In the genomic region with DNA sequence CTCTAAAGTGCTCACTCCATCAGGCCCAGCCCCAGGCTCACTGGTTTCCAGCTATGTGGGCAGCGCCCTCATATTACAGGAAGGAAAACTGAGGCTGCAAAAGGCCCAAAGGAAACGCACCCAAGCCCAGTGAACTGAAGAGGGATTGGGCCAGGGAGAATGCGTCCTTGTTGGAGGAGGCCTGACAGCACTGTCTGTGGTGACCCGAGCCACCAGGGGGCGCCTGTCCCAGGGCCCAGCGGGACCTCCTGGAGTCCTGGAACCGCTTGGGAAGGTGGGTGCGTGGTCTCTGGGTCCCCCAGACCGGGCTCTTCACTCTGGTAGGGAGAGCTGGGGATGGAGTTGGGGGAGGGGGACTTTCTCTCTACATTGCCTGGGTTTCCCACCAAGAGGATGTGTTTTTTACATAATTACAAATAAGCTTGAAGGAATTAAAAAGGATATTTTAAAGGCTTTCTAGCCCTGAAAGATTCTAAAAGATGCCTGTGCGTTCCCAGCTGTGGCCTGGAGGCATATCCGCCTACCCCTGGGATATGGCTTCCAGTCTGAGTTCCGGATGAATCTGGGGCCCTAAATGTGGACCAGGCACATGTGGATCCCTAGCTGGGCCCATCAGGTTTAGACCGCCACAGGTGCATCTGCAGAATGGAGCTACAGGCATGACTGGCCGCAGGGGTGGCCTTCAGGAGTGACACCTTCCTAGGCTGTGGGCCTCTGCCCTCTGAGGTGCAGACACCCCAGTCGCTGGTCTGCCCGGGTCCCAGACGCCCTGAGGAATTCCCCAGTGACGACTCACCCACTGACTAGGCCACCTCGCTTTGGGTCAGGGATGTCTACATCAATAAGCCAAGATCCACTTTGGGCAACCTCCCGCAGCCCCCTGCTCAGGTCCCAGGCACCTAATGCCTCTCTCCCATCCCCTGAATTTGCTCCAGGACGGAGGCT, we compare ENCODE assay signal across 8 cellular contexts. TPM values are rescaled to one million over a fixed set of nuclear protein-coding genes. Genes with fewer than 3 reads are reported as not detected.
A peak's percentile ranks its signal among the peaks of the same experiment; 100 is the strongest.
DNase-seq lines count a peak whose midpoint lies in the region; ATAC-seq and TF ChIP-seq lines count a peak whose summit lies in the region.

No MANE protein-coding gene starts in this region.

- no peaks in the 10 kb centered on the region for H4K20me1 ChIP-seq in SK-N-SH (ENCODE audit: insufficient read depth)

- H3K4me3 ChIP-seq in Jurkat, Clone E6-1 (ENCODE audit: low read length) = no peak overlapping the region
- no peak overlapping the region for H3K4me3 ChIP-seq in SK-N-SH (ENCODE audit: low read depth in 2 of 2, low read length in 1 of 2)
- H3K4me3 ChIP-seq in parathyroid adenoma (ENCODE audit: low read depth, low read length) = no peak overlapping the region
- H3K4me3 ChIP-seq in transverse colon = no peak overlapping the region

- CTCF ChIA-PET in SK-N-SH (lab: Yijun Ruan, JAX) = interaction anchor here (0.6 to 7.4 kb wide), 35 partner anchors 10 to 485 kb away, joined by 3 to 239 read pairs (median 4); a partner anchor contains a TSS

- WGBS in SK-N-SH (ENCODE audit: low lambda C conversion rate) = 39% methylated on average over 15 of the region's 21 CpGs
- 0 to 42% methylated on average over 1 to 20 of the region's 21 CpGs for WGBS in transverse colon (ENCODE audit: low coverage in 1 of 2), 2 donors

- no peak overlapping the region for H3K4me2 ChIP-seq in SK-N-SH
- no peak overlapping the region for H3K4me2 ChIP-seq in parathyroid adenoma (ENCODE audit: low read length)

- TF ChIP-seq RAD21 in SK-N-SH (IDR thresholded peaks at IDR 0.05; ENCODE audit: low read length) = peak; percentile 77

- TF ChIP-seq EP300 in SK-N-SH (IDR thresholded peaks at IDR 0.05; ENCODE audit: borderline replicate concordance in 1 of 2, low read depth in 1 of 2, low read length in 1 of 2) (no peak), transverse colon (IDR thresholded peaks at IDR 0.05; ENCODE audit: low read depth) (no peak)

- H3K4me1 ChIP-seq in SK-N-SH (ENCODE audit: control insufficient read depth in 1 of 2, insufficient read depth in 2 of 2, low read depth in 1 of 2, low read length in 1 of 2) = peaks cover 0 to 4% of the 10 kb centered on the region in 2 experiments; a peak in 1 of 4 replicates
- H3K4me1 ChIP-seq in parathyroid adenoma = no peaks in the 10 kb centered on the region
- H3K4me1 ChIP-seq in transverse colon = no peaks in the 10 kb centered on the region

- H3K9ac ChIP-seq in SK-N-SH (no peak overlapping the region), parathyroid adenoma (no peak overlapping the region)

- DNase-seq in Jurkat, Clone E6-1 (ENCODE audit: low read depth, low spot score) = peak; percentile 46
- DNase-seq in SK-N-SH (peak; percentile 92), glomerular endothelial cell (ENCODE audit: extremely low read depth, low read depth, low spot score) (peak; percentile 23), transverse colon (peak; percentile 85)
- DNase-seq in activated naive CD4-positive, alpha-beta T cell treated with Interleukin-2 at 50 U/mL for 16 hours = peak; percentile 86

- H3F3A ChIP-seq in SK-N-SH (replicated peaks; ENCODE audit: insufficient read depth) = no peaks in the 10 kb centered on the region

- ATAC-seq in HG03139 (IDR thresholded peaks at IDR 0.05; ENCODE audit: unreplicated experiment) = no peak

- H2AFZ ChIP-seq in SK-N-SH (ENCODE audit: low read depth) (0 out of 2 replicates have a peak overlapping the region, but pooled peaks have one; percentile 37), parathyroid adenoma (peak overlapping the region; percentile 79)

- peak; percentile 98 for TF ChIP-seq CTCF in GM12873 (IDR thresholded peaks at IDR 0.05; ENCODE audit: insufficient read depth, low read depth, low read length, missing control alignments)
- peak; percentile 96 for TF ChIP-seq CTCF in SK-N-SH (IDR thresholded peaks at IDR 0.05)
- peak; percentile 88 for TF ChIP-seq CTCF in parathyroid adenoma (IDR thresholded peaks at IDR 0.05)
- peak; percentile 91 to 96 (median 94) for TF ChIP-seq CTCF in transverse colon (IDR thresholded peaks at IDR 0.05)

- intact Hi-C loops in transverse colon (cut with DNase I; ENCODE audit: low total_unique reads) = loop anchor here (10.0 kb wide), 1 partner anchor 481 kb away; no protein-coding TSS in a partner anchor

- H3K9me3 ChIP-seq in SK-N-SH (no peaks in the 10 kb centered on the region), parathyroid adenoma (ENCODE audit: control insufficient read depth, low read length) (no peaks in the 10 kb centered on the region), transverse colon (no peaks in the 10 kb centered on the region)

- H3K36me3 ChIP-seq in SK-N-SH (replicated peaks in 1 of 2; ENCODE audit: control insufficient read depth in 1 of 2, insufficient read depth in 2 of 2, low read length in 1 of 2) = no peaks in the 10 kb centered on the region
- H3K36me3 ChIP-seq in parathyroid adenoma (ENCODE audit: control insufficient read depth, insufficient read depth, low read length) = no peaks in the 10 kb centered on the region
- H3K36me3 ChIP-seq in transverse colon = no peaks in the 10 kb centered on the region

- TF ChIP-seq POLR2A in transverse colon (IDR thresholded peaks at IDR 0.05) = no peak

- H3K27me3 ChIP-seq in SK-N-SH (ENCODE audit: insufficient read depth) (no peaks in the 10 kb centered on the region), parathyroid adenoma (ENCODE audit: control insufficient read depth, insufficient read depth, low read length) (no peaks in the 10 kb centered on the region), transverse colon (no peaks in the 10 kb centered on the region)

- no peak overlapping the region for H3K27ac ChIP-seq in SK-N-SH (ENCODE audit: low read depth in 2 of 2, low read length in 1 of 2)
- no peak overlapping the region for H3K27ac ChIP-seq in parathyroid adenoma
- no peak overlapping the region for H3K27ac ChIP-seq in transverse colon

- POLR2A ChIA-PET in SK-N-SH (lab: Yijun Ruan, JAX) = interaction anchor here (0.8 kb wide), 1 partner anchor 38 kb away, joined by 3 read pairs; no protein-coding TSS in a partner anchor

- no peaks in the 10 kb centered on the region for H3K79me2 ChIP-seq in SK-N-SH (ENCODE audit: insufficient read depth)
- H3K79me2 ChIP-seq in parathyroid adenoma = no peaks in the 10 kb centered on the region

- no peaks in the 10 kb centered on the region for H3K9me2 ChIP-seq in SK-N-SH

- in situ Hi-C loops in transverse colon (cut with MboI; ENCODE audit: low pct_ligation_motif_present in 1 of 4, low pct_unique_long_range_greater_than_20kb in 1 of 4, low sequenced_read_pairs in 3 of 4) = loop anchor here in 1 of 4 donors (25.0 kb wide), 1 partner anchor 187 kb away; a partner anchor contains a TSS

TF ChIP-seq in SK-N-SH, 30 proteins besides CTCF, POLR2A, EP300 and RAD21:
- TF ChIP-seq MEF2A (IDR thresholded peaks at IDR 0.05; ENCODE audit: borderline replicate concordance, low read depth) (no peak), SMC3 (IDR thresholded peaks at IDR 0.05; ENCODE audit: low read depth, low read length) (peak; percentile 95), FOSL2 (IDR thresholded peaks at IDR 0.05; ENCODE audit: borderline replicate concordance, low read depth) (peak; percentile 45; the same call in 1 of the 2 replicates), GATA2 (CRISPR knock-in tag; IDR thresholded peaks at IDR 0.05) (no peak)
- TF ChIP-seq, protein P1, sequence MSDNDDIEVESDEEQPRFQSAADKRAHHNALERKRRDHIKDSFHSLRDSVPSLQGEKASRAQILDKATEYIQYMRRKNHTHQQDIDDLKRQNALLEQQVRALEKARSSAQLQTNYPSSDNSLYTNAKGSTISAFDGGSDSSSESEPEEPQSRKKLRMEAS (IDR thresholded peaks at IDR 0.05; ENCODE audit: low read depth) = no peak
TF ChIP-seq in SK-N-SH: peak in this region for 2.

RNA-seq across cellular contexts. Expression of a gene that starts 4.2 kb away (rescaled TPM):
- polyA plus RNA-seq in Jurkat, Clone E6-1 (2012; ENCODE audit: insufficient read depth, insufficient read length) = not detected
- 0.19 TPM in 1 of 2 replicates, not detected in the other for polyA plus RNA-seq in SK-N-SH (2012; rRNA removed)
- polyA plus RNA-seq in SK-N-SH (2012; cell fraction: cytosol; rRNA removed) = 0.08 and 0.09 TPM in 2 replicates
- 0.06 and 0.31 TPM in 2 replicates for polyA plus RNA-seq in SK-N-SH (2012; cell fraction: nucleus; rRNA removed)
- total RNA-seq in glomerular endothelial cell (not detected in 2 replicates), transverse colon (10 to 100 TPM in 2 of 4 donors, 1 to 10 TPM in 2; 7.1 to 35.5 (median 17.2) TPM)

RNA-seq across cellular contexts. Expression of a gene that starts 21.6 kb away (rescaled TPM):
- polyA plus RNA-seq in Jurkat, Clone E6-1 (2012; ENCODE audit: insufficient read depth, insufficient read length) = not detected
- polyA plus RNA-seq in SK-N-SH (2012; rRNA removed) = not detected in 2 replicates
- not detected in 2 replicates for polyA plus RNA-seq in SK-N-SH (2012; cell fraction: cytosol; rRNA removed)
- not detected in 2 replicates for polyA plus RNA-seq in SK-N-SH (2012; cell fraction: nucleus; rRNA removed)
- total RNA-seq in glomerular endothelial cell = not detected in 2 replicates
- total RNA-seq in transverse colon = not detected

RNA-seq across cellular contexts. Expression of a gene that starts 34.2 kb away (rescaled TPM):
- polyA plus RNA-seq in Jurkat, Clone E6-1 (2012; ENCODE audit: insufficient read depth, insufficient read length) = 21.0 TPM
- 65.5 and 70.7 TPM in 2 replicates for polyA plus RNA-seq in SK-N-SH (2012; rRNA removed)
- 25.2 and 42.6 TPM in 2 replicates for polyA plus RNA-seq in SK-N-SH (2012; cell fraction: cytosol; rRNA removed)
- polyA plus RNA-seq in SK-N-SH (2012; cell fraction: nucleus; rRNA removed) = 288 and 306 TPM in 2 replicates
- total RNA-seq in glomerular endothelial cell = 118 and 133 TPM in 2 replicates
- 10 to 100 TPM; 19.9 to 56.9 (median 43.1) TPM for total RNA-seq in transverse colon

RNA-seq across cellular contexts. Expression of a gene that starts 52.1 kb away (rescaled TPM):
- polyA plus RNA-seq in Jurkat, Clone E6-1 (2012; ENCODE audit: insufficient read depth, insufficient read length) = 274 TPM
- polyA plus RNA-seq in SK-N-SH (2012; rRNA removed) = 184 and 191 TPM in 2 replicates
- polyA plus RNA-seq in SK-N-SH (2012; cell fraction: cytosol; rRNA removed) = 204 and 247 TPM in 2 replicates
- 98.8 and 147 TPM in 2 replicates for polyA plus RNA-seq in SK-N-SH (2012; cell fraction: nucleus; rRNA removed)
- total RNA-seq in glomerular endothelial cell (143 and 156 TPM in 2 replicates), transverse colon (100 to 1,000 TPM in 2 of 4 donors, 10 to 100 TPM in 2; 56.5 to 252 (median 91.4) TPM)

Comparison
In these comparisons a context has a peak if more than half of its experiments do, and no peak if none do; other contexts are left out.
1. DNase-seq: peak in every context shown above with its lines; median percentile 92 in SK-N-SH; 86 in activated naive CD4-positive, alpha-beta T cell treated with Interleukin-2 at 50 U/mL for 16 hours; 85 in transverse colon; 46 in Jurkat, Clone E6-1; 23 in glomerular endothelial cell.